In the genomic region with DNA sequence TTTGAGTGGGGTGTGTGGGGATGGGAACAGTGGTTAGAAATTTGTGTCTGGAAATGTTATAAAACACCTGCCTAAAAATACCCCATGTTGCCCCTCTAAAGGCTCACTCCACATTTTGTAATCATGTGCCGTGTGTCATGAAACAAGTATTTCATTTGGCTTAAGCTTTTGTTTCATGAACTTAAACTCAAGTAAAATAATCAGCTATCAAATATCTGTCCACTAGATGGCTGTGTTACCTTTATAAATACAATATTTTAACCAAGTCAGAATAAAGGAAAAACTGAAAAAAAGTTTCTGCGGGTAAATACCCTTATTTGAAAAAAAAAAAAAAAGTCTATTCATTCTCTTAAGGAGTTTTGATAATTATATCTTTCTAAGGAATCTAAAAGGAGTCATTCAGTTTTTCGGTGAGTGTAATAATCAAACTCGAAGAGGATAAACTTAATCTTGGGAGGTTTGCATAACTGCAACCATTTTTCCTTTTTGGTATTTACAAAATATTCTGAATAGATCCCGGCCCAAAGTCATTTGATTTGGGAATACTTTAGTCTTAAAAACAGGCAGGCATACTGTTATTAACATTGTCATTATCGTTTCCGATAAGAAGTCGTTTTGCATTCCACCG, we compare ENCODE assay signal across 8 cellular contexts. TPM values are rescaled to one million over a fixed set of nuclear protein-coding genes. Genes with fewer than 3 reads are reported as not detected.
DNase-seq lines count a peak whose midpoint lies in the region; ATAC-seq and TF ChIP-seq lines count a peak whose summit lies in the region.

No MANE protein-coding gene starts in this region.

- no peaks in the 10 kb centered on the region for H3F3A ChIP-seq in DOHH2 (ENCODE audit: control insufficient read depth, insufficient read depth)

- no peak overlapping the region for H3K4me2 ChIP-seq in DOHH2 (ENCODE audit: low read length)

- DNase-seq in KBM-7 = peak; percentile 42
- peak; percentile 90 for DNase-seq in adipocyte (ENCODE audit: low read depth)
- no peak for DNase-seq in kidney epithelial cell (ENCODE audit: low read depth)
- no peak for DNase-seq in activated CD4-positive, alpha-beta T cell treated with anti-CD3 and anti-CD28 coated beads, Interleukin-2, amount 10 ng/mL, durations not matched to agents 24 days and 14 days
- no peak for DNase-seq in T-helper 9 cell

- no peak overlapping the region for H3K9ac ChIP-seq in adipocyte (ENCODE audit: low read length)

- H3K27me3 Mint-ChIP-seq in activated CD4-positive, alpha-beta T cell treated with anti-CD3 and anti-CD28 coated beads, Interleukin-2, amount 10 ng/mL, durations not matched to agents 24 days and 14 days = peaks cover 24% of the 10 kb centered on the region

- H4K20me1 ChIP-seq in DOHH2 (ENCODE audit: control insufficient read depth, insufficient read depth, low read depth, low read length) = no peaks in the 10 kb centered on the region

- H3K36me3 ChIP-seq in DOHH2 (ENCODE audit: control insufficient read depth, low read length) = no peaks in the 10 kb centered on the region
- no peaks in the 10 kb centered on the region for H3K36me3 ChIP-seq in adipocyte (ENCODE audit: control insufficient read depth, insufficient read depth, low read length, severe bottlenecking)
- H3K36me3 ChIP-seq in kidney epithelial cell (ENCODE audit: control insufficient read depth, insufficient read depth, low read length) = no peaks in the 10 kb centered on the region

- TF ChIP-seq CTCF in DOHH2 (IDR thresholded peaks at IDR 0.05; ENCODE audit: low read depth, low read length, poor library complexity, severe bottlenecking) (peak; percentile 54), kidney epithelial cell (IDR thresholded peaks at IDR 0.05; ENCODE audit: insufficient read depth, low read length, poor library complexity, severe bottlenecking) (peak; percentile 26)

- H3K4me1 ChIP-seq in DOHH2 (ENCODE audit: control insufficient read depth, low read length) (no peaks in the 10 kb centered on the region), adipocyte (ENCODE audit: control insufficient read depth, insufficient read depth, low read length) (peaks cover 8% of the 10 kb centered on the region)

- intact Hi-C loops in activated CD4-positive, alpha-beta T cell treated with anti-CD3 and anti-CD28 coated beads, Interleukin-2, amount 10 ng/mL, durations not matched to agents 24 days and 14 days (cut with micrococcal nuclease) = loop anchor here (2.0 kb wide), 1 partner anchor 280 kb away; no protein-coding TSS in a partner anchor

- in situ Hi-C loops in KBM-7 (cut with MboI; ENCODE audit: low pct_unique_long_range_greater_than_20kb, low sequenced_read_pairs) = no loop called here

- no peak overlapping the region for H3K27ac ChIP-seq in DOHH2 (ENCODE audit: low read depth, low read length)

- ATAC-seq in GM18505 (IDR thresholded peaks at IDR 0.05; ENCODE audit: unreplicated experiment) (no peak), GM21825 (IDR thresholded peaks at IDR 0.05; ENCODE audit: unreplicated experiment) (no peak)

- no peaks in the 10 kb centered on the region for H3K36me3 Mint-ChIP-seq in activated CD4-positive, alpha-beta T cell treated with anti-CD3 and anti-CD28 coated beads, Interleukin-2, amount 10 ng/mL, durations not matched to agents 24 days and 14 days (ENCODE audit: low read depth)

- H3K4me3 Mint-ChIP-seq in activated CD4-positive, alpha-beta T cell treated with anti-CD3 and anti-CD28 coated beads, Interleukin-2, amount 10 ng/mL, durations not matched to agents 24 days and 14 days = no peak overlapping the region

- H3K9me3 ChIP-seq in DOHH2 (ENCODE audit: control insufficient read depth, insufficient read depth, low read length) = no peaks in the 10 kb centered on the region
- no peaks in the 10 kb centered on the region for H3K9me3 ChIP-seq in adipocyte (ENCODE audit: control insufficient read depth, low read length)

- no peak overlapping the region for H3K4me3 ChIP-seq in DOHH2 (ENCODE audit: low read length)
- no peak overlapping the region for H3K4me3 ChIP-seq in adipocyte (ENCODE audit: low read length)
- no peak overlapping the region for H3K4me3 ChIP-seq in kidney epithelial cell (ENCODE audit: low read depth, low read length)

- H3K9me3 Mint-ChIP-seq in activated CD4-positive, alpha-beta T cell treated with anti-CD3 and anti-CD28 coated beads, Interleukin-2, amount 10 ng/mL, durations not matched to agents 24 days and 14 days = no peaks in the 10 kb centered on the region

- H3K79me2 ChIP-seq in DOHH2 (ENCODE audit: control insufficient read depth, low read length) = no peaks in the 10 kb centered on the region

- no peaks in the 10 kb centered on the region for H3K9me2 ChIP-seq in DOHH2 (replicated peaks; ENCODE audit: control insufficient read depth, low read length)

- H3K27ac Mint-ChIP-seq in activated CD4-positive, alpha-beta T cell treated with anti-CD3 and anti-CD28 coated beads, Interleukin-2, amount 10 ng/mL, durations not matched to agents 24 days and 14 days = no peak overlapping the region

- no peak for TF ChIP-seq POLR2A in GM18505 (IDR thresholded peaks at IDR 0.05; ENCODE audit: borderline replicate concordance, extremely low read depth, insufficient read depth, insufficient read length)

- peaks cover 5% of the 10 kb centered on the region; the same call in 1 of the 2 replicates for H3K27me3 ChIP-seq in DOHH2 (ENCODE audit: control insufficient read depth, low read length)
- H3K27me3 ChIP-seq in adipocyte (replicated peaks; ENCODE audit: control insufficient read depth, insufficient read depth, low read length) = no peaks in the 10 kb centered on the region
- no peaks in the 10 kb centered on the region for H3K27me3 ChIP-seq in kidney epithelial cell (ENCODE audit: control insufficient read depth, insufficient read depth, low read length)

- H3K4me1 Mint-ChIP-seq in activated CD4-positive, alpha-beta T cell treated with anti-CD3 and anti-CD28 coated beads, Interleukin-2, amount 10 ng/mL, durations not matched to agents 24 days and 14 days = no peaks in the 10 kb centered on the region

RNA-seq across cellular contexts. Expression of gene MTRF1L, which starts 29.9 kb away (rescaled TPM):
- 24.6 and 33.8 TPM in 2 replicates for total RNA-seq in kidney epithelial cell
- total RNA-seq in activated CD4-positive, alpha-beta T cell treated with anti-CD3 and anti-CD28 coated beads, Interleukin-2, amount 10 ng/mL, durations not matched to agents 24 days and 14 days = 20.6 and 21.3 TPM in 2 replicates

RNA-seq across cellular contexts. Expression of gene FBXO5, which starts 49.5 kb away (rescaled TPM):
- 14.1 and 16.1 TPM in 2 replicates for total RNA-seq in kidney epithelial cell
- 34.9 and 36.4 TPM in 2 replicates for total RNA-seq in activated CD4-positive, alpha-beta T cell treated with anti-CD3 and anti-CD28 coated beads, Interleukin-2, amount 10 ng/mL, durations not matched to agents 24 days and 14 days

Comparison
In these comparisons a context has a peak if more than half of its experiments do, and no peak if none do; other contexts are left out.
1. DNase-seq: peak in KBM-7 (single experiment) and adipocyte (single experiment); none in kidney epithelial cell (single experiment), activated CD4-positive, alpha-beta T cell treated with anti-CD3 and anti-CD28 coated beads, Interleukin-2, amount 10 ng/mL, durations not matched to agents 24 days and 14 days (single experiment) and T-helper 9 cell (single experiment).